ENCODE assay signal across 9 cellular contexts in genomic region chr15:40768492-40769309, GRCh38. TPM values are rescaled to one million over a fixed set of nuclear protein-coding genes. Genes with fewer than 3 reads are reported as not detected.
DNase-seq lines count a peak whose midpoint lies in the region; ATAC-seq and TF ChIP-seq lines count a peak whose summit lies in the region.
"Had no signal": no experiment of that assay in that cellular context is flagged by ENCODE, and none has a peak within 500 bp of the region (broad histone marks: within the 10 kb centered on the region; RNA-seq: fewer than 3 reads in every experiment).

No MANE protein-coding gene starts in this region.

- H3K36me3 Mint-ChIP-seq in brain (no peaks in the 10 kb centered on the region), neural crest cell (ENCODE audit: low read depth) (no peaks in the 10 kb centered on the region)

- DNase-seq in HUDEP-2 (lab: John Stamatoyannopoulos, UW; ENCODE audit: unreplicated experiment in 76 of 76): peak in 62 of 76 experiments; percentile 9 to 78 (median 48)
- no peak for DNase-seq in neural crest cell (ENCODE audit: low read depth, low spot score)
- no peak for DNase-seq in mucosa of gallbladder (ENCODE audit: low spot score)
- DNase-seq in activated T-cell treated with anti-CD3 and anti-CD28 coated beads for 4 hours: no peak
- DNase-seq: heart left ventricle had no signal

- H3K9me3 Mint-ChIP-seq in brain (peaks cover 0 to 2% (median 0%) of the 10 kb centered on the region in 5 experiments), neural crest cell (no peaks in the 10 kb centered on the region)

- H3K27me3 Mint-ChIP-seq in brain (peaks cover 10% of the 10 kb centered on the region), neural crest cell (ENCODE audit: low read depth) (peaks cover 20% of the 10 kb centered on the region)

- H3K27ac Mint-ChIP-seq in brain (peak overlapping the region in 4 of 5 experiments; percentile 86 to 92 (median 91)), neural crest cell (ENCODE audit: unreplicated experiment) (peak overlapping the region; percentile 83)

- H3K4me3 Mint-ChIP-seq in brain: peak overlapping the region in 1 of 5 experiments; percentile 22
- peak overlapping the region; percentile 23 for H3K4me3 Mint-ChIP-seq in neural crest cell

- TF ChIP-seq CTCF in GM12874 (IDR thresholded peaks at IDR 0.05; ENCODE audit: insufficient read depth, low read depth, low read length): peak; percentile 38; the same call in 1 of the 2 replicates
- no peak for TF ChIP-seq CTCF in brain (conservative IDR thresholded peaks at IDR 0.05)
- TF ChIP-seq CTCF in neural crest cell (conservative IDR thresholded peaks at IDR 0.05): no peak

- ATAC-seq in HG02970 (IDR thresholded peaks at IDR 0.05; ENCODE audit: low FRiP score, unreplicated experiment): no peak
- ATAC-seq in HG02571 (IDR thresholded peaks at IDR 0.05; ENCODE audit: unreplicated experiment): no peak
- ATAC-seq: heart left ventricle had no signal

- H3K4me1 Mint-ChIP-seq in brain (peaks cover 34% of the 10 kb centered on the region), neural crest cell (peaks cover 12% of the 10 kb centered on the region)

RNA-seq across cellular contexts. Expression of gene C15orf62, which starts 1.1 kb away (rescaled TPM):
- polyA plus RNA-seq in brain (ENCODE audit: insufficient read depth, low read depth, low replicate concordance): 1.1 TPM
- total RNA-seq in neural crest cell (0.44 and 0.61 TPM in 2 replicates), mucosa of gallbladder (1.4 TPM)

RNA-seq across cellular contexts. Expression of gene GCHFR, which starts 4.8 kb away (rescaled TPM):
- 47.2 TPM for polyA plus RNA-seq in brain (ENCODE audit: insufficient read depth, low read depth, low replicate concordance)
- total RNA-seq in neural crest cell (9.1 and 9.9 TPM in 2 replicates), mucosa of gallbladder (33.1 TPM)

RNA-seq across cellular contexts. Expression of gene RMDN3, which starts 13.6 kb away (rescaled TPM):
- 36.6 TPM for polyA plus RNA-seq in brain (ENCODE audit: insufficient read depth, low read depth, low replicate concordance)
- 30.7 and 32.2 TPM in 2 replicates for total RNA-seq in neural crest cell
- total RNA-seq in mucosa of gallbladder: 41.1 TPM

RNA-seq across cellular contexts. Expression of gene ZFYVE19, which starts 38.2 kb away (rescaled TPM):
- polyA plus RNA-seq in brain (ENCODE audit: insufficient read depth, low read depth, low replicate concordance): 55.0 TPM
- total RNA-seq in neural crest cell (24.2 and 25.5 TPM in 2 replicates), mucosa of gallbladder (45.5 TPM)

RNA-seq across cellular contexts. Expression of gene DNAJC17, which starts 38.6 kb away (rescaled TPM):
- polyA plus RNA-seq in brain (ENCODE audit: insufficient read depth, low read depth, low replicate concordance): 45.6 TPM
- total RNA-seq in neural crest cell (39.3 and 44.5 TPM in 2 replicates), mucosa of gallbladder (41.2 TPM)

Comparison
In these comparisons a context has a peak if more than half of its experiments do, and no peak if none do; other contexts are left out.
1. DNase-seq: peak in HUDEP-2 (62 of 76); none in neural crest cell (single experiment), mucosa of gallbladder (single experiment) and activated T-cell treated with anti-CD3 and anti-CD28 coated beads for 4 hours (single experiment).